In genomic region chrX:118109065-118109464, GRCh38 we compare ENCODE assay signal across 19 cellular contexts. TPM values are rescaled to one million over a fixed set of nuclear protein-coding genes. Genes with fewer than 3 reads are reported as not detected.
"Had no signal": no experiment of that assay in that cellular context is flagged by ENCODE, and none has a peak within 500 bp of the region (broad histone marks: within the 10 kb centered on the region; RNA-seq: fewer than 3 reads in every experiment).

No MANE protein-coding gene starts in this region.

- DNase-seq: islet precursor cell; left ventricle myocardium inferior; mesendoderm; naive B cell; natural killer cell; nephron progenitor cell; occipital lobe; psoas muscle; sigmoid colon; small intestine; spleen; stimulated activated CD4-positive, alpha-beta T cell treated with anti-CD3 and anti-CD28 coated beads, Interleukin-4, amount 100 ng/mL, for 24 hours; stimulated activated naive CD4-positive, alpha-beta T cell; tibial artery; trophoblast cell; upper lobe of right lung had no signal

- ATAC-seq: natural killer cell; psoas muscle; stimulated activated effector memory CD8-positive, alpha-beta T cell treated with anti-CD3 and anti-CD28 coated beads, Interleukin-12 subunit alpha, Interleukin-12 subunit beta, amount 100 ng/mL, for 72 hours; upper lobe of right lung had no signal

- FAIRE-seq: small intestine, urothelium cell line had no signal

RNA-seq across cellular contexts. Expression of gene KLHL13, which starts 7.5 kb away (rescaled TPM):
- total RNA-seq: osteocyte had no signal
